Comparison of ENCODE assay signal across 8 cellular contexts in the genomic region with DNA sequence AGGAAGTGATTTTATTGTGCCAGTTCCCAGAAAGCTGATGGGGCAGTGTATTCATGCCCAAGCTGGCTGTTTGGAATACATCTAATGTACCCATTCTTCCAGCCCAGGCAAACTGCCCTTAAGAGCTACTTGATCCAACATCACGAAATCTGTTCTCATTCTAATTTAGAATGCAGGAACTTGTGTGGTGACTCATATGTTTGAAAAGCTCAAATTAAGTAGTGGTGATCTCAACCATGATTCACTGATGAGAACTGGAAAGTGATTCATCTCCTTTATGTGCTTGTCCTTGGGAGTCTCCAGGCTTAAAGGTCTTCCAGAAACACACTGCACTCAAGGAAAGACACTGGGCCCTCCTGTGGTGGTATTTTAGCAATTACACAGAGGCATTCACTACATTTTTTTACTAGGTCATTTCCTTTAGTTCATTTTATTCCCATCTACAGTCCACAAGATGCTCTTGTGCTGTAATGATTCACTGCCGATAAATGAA.
DNase-seq lines count a peak whose midpoint lies in the region; ATAC-seq and TF ChIP-seq lines count a peak whose summit lies in the region.

No MANE protein-coding gene starts in this region.

- peaks cover 6% of the 10 kb centered on the region for H3K36me3 Mint-ChIP-seq in glutamatergic neuron (ENCODE audit: unreplicated experiment)

- DNase-seq in AG20443 (ENCODE audit: low spot score) (peak; percentile 91), cerebellar cortex (ENCODE audit: low spot score) (peak; percentile 56), midbrain (lab: John Stamatoyannopoulos, UW) (peak; percentile 29), T-helper 9 cell (no peak), NCI-H1048 (lab: John Stamatoyannopoulos, UW) (no peak), glutamatergic neuron (no peak)

- TF ChIP-seq RAD21 in Ishikawa (IDR thresholded peaks at IDR 0.05; ENCODE audit: low read depth): peak; percentile 29

- H3K9me3 Mint-ChIP-seq in glutamatergic neuron (ENCODE audit: unreplicated experiment): no peaks in the 10 kb centered on the region

- H3K4me1 Mint-ChIP-seq in glutamatergic neuron (ENCODE audit: low read depth, unreplicated experiment): no peaks in the 10 kb centered on the region

- ATAC-seq in HG03521 (IDR thresholded peaks at IDR 0.05; ENCODE audit: unreplicated experiment): no peak

- peak; percentile 42; the same call in 1 of the 2 replicates for TF ChIP-seq EP300 in Ishikawa (IDR thresholded peaks at IDR 0.05; ENCODE audit: borderline replicate concordance)

- no peak overlapping the region for H3K27ac Mint-ChIP-seq in glutamatergic neuron (ENCODE audit: unreplicated experiment)

- TF ChIP-seq CTCF in glutamatergic neuron (IDR thresholded peaks at IDR 0.05; ENCODE audit: partially characterized antibody, unreplicated experiment): no peak

- H3K27me3 Mint-ChIP-seq in glutamatergic neuron (ENCODE audit: unreplicated experiment): no peaks in the 10 kb centered on the region

- H3K4me3 Mint-ChIP-seq in glutamatergic neuron (ENCODE audit: unreplicated experiment): no peak overlapping the region

TF ChIP-seq in Ishikawa, 13 proteins besides CTCF, POLR2A, EP300 and RAD21:
- TF ChIP-seq TAF1 (IDR thresholded peaks at IDR 0.05; ENCODE audit: low read depth): no peak
- TF ChIP-seq, protein P1, sequence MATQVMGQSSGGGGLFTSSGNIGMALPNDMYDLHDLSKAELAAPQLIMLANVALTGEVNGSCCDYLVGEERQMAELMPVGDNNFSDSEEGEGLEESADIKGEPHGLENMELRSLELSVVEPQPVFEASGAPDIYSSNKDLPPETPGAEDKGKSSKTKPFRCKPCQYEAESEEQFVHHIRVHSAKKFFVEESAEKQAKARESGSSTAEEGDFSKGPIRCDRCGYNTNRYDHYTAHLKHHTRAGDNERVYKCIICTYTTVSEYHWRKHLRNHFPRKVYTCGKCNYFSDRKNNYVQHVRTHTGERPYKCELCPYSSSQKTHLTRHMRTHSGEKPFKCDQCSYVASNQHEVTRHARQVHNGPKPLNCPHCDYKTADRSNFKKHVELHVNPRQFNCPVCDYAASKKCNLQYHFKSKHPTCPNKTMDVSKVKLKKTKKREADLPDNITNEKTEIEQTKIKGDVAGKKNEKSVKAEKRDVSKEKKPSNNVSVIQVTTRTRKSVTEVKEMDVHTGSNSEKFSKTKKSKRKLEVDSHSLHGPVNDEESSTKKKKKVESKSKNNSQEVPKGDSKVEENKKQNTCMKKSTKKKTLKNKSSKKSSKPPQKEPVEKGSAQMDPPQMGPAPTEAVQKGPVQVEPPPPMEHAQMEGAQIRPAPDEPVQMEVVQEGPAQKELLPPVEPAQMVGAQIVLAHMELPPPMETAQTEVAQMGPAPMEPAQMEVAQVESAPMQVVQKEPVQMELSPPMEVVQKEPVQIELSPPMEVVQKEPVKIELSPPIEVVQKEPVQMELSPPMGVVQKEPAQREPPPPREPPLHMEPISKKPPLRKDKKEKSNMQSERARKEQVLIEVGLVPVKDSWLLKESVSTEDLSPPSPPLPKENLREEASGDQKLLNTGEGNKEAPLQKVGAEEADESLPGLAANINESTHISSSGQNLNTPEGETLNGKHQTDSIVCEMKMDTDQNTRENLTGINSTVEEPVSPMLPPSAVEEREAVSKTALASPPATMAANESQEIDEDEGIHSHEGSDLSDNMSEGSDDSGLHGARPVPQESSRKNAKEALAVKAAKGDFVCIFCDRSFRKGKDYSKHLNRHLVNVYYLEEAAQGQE (IDR thresholded peaks at IDR 0.05; ENCODE audit: low read depth): no peak
- peak; percentile 56; the same call in 1 of the 2 replicates for TF ChIP-seq TEAD4 (IDR thresholded peaks at IDR 0.05)

Comparison
In these comparisons a context has a peak if more than half of its experiments do, and no peak if none do; other contexts are left out.
1. DNase-seq: peak in AG20443 (single experiment), cerebellar cortex (single experiment) and midbrain (single experiment); none in T-helper 9 cell (single experiment), NCI-H1048 (single experiment) and glutamatergic neuron (single experiment).